2 cellular contexts compared by ENCODE assay signal in genomic region chr14:90759370-90760054, GRCh38.
TF ChIP-seq lines count a peak whose summit lies in the region.

No MANE protein-coding gene starts in this region.

TF ChIP-seq in IMR-90, 13 proteins besides CTCF, POLR2A, EP300 and RAD21:
- no peak for TF ChIP-seq USF2 (IDR thresholded peaks at IDR 0.05; ENCODE audit: low read depth, low read length)
- no peak for TF ChIP-seq RFX5 (IDR thresholded peaks at IDR 0.05; ENCODE audit: low read depth, low read length)
- no peak for TF ChIP-seq MAZ (IDR thresholded peaks at IDR 0.05; ENCODE audit: borderline replicate concordance, low read depth, low read length)
- TF ChIP-seq NFE2L2 (IDR thresholded peaks at IDR 0.05; ENCODE audit: low read depth, low read length) = no peak
- TF ChIP-seq ELK1 (IDR thresholded peaks at IDR 0.05; ENCODE audit: borderline replicate concordance, low read depth, low read length) = no peak
- TF ChIP-seq SMC3 (IDR thresholded peaks at IDR 0.05; ENCODE audit: low read depth, low read length) = no peak
- TF ChIP-seq CEBPB (IDR thresholded peaks at IDR 0.05; ENCODE audit: low read depth, low read length) = no peak

TF ChIP-seq in H1, 55 proteins besides CTCF, POLR2A, EP300 and RAD21:
- TF ChIP-seq SP1 (IDR thresholded peaks at IDR 0.05; ENCODE audit: low read depth, low read length) (no peak), GABPA (IDR thresholded peaks at IDR 0.05; ENCODE audit: borderline replicate concordance, insufficient read depth, low read length) (no peak), CHD7 (IDR thresholded peaks at IDR 0.05; ENCODE audit: insufficient replicate concordance, low read length) (no peak), RXRA (IDR thresholded peaks at IDR 0.05; ENCODE audit: insufficient read depth, low read depth, low read length) (no peak), EZH2 (IDR thresholded peaks at IDR 0.05; ENCODE audit: low read depth, low read length, severe bottlenecking) (no peak), SRF (IDR thresholded peaks at IDR 0.05; ENCODE audit: low read depth, low read length) (no peak), FOSL1 (IDR thresholded peaks at IDR 0.05; ENCODE audit: insufficient read depth, low read depth, low read length) (no peak), SAP30 (IDR thresholded peaks at IDR 0.05; ENCODE audit: insufficient read depth, insufficient replicate concordance, low read length) (no peak), ASH2L (IDR thresholded peaks at IDR 0.05; ENCODE audit: low read length) (no peak), CHD2 (IDR thresholded peaks at IDR 0.05; ENCODE audit: low read length) (no peak), CHD1 (IDR thresholded peaks at IDR 0.05; ENCODE audit: low read depth, low read length) (no peak), HDAC2 (IDR thresholded peaks at IDR 0.05; ENCODE audit: borderline replicate concordance in 1 of 2, low read depth in 2 of 2, low read length in 2 of 2) (no peak), RFX5 (IDR thresholded peaks at IDR 0.05; ENCODE audit: borderline replicate concordance, low read depth, low read length) (no peak)
